In the genomic region with DNA sequence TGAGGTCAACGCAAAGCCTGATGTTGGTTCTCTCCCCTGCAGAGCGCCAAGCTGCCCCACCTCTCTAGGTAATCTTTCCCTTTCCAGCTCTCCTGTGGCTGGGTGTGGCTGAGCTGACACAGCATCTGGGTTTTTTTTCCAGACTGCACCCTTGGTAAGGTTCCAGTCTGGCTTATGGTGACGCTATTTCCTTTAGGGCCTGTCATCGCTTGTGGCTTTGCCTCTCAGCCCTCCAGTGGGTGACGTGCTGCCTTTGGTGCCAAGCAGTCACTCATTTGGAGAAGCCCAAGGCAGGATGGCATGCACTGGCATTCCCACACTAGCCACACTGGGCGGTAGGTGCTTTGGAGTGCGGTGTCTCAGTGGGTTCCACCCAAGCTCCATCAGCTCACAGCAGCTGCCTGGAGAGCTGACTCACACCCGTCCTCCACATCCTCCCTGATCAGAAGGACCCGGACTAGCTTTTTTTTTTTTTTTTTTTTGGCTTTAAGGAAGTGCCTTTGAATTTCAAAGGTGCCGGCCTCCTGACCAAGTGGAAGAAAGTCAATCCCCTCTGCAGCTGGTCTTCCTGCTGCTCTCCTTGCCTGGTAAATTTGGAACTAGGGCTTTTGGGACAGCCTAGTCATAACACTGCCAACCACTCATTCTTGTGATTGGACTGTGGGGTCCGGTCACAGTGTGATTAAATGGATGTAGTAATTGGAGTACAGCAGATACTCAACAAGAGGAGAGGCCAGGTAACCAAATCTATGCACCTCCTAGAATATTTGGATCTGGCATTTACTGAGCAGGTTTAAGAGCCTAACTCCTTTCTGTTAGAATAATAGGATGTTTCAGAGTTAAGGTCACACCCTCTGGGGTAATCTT, we compare ENCODE assay signal across 8 cellular contexts.
DNase-seq lines count a peak whose midpoint lies in the region; ATAC-seq, FAIRE-seq and TF ChIP-seq lines count a peak whose summit lies in the region.

No MANE protein-coding gene starts in this region.

- H3K36me3 Mint-ChIP-seq in CD8-positive, alpha-beta T cell = no peaks in the 10 kb centered on the region
- H3K36me3 Mint-ChIP-seq in T-cell (no peaks in the 10 kb centered on the region), WTC11 (peaks cover 11% of the 10 kb centered on the region)

- POLR2A ChIA-PET in CD8-positive, alpha-beta T cell (lab: Charles Lee) = interaction anchor here (0.6 kb wide), 1 partner anchor 978 kb away, joined by 3 read pairs; no protein-coding TSS in a partner anchor
- POLR2A ChIA-PET in T-cell (lab: Charles Lee) = interaction anchor here (0.6 to 0.7 kb wide), 2 partner anchors 180 to 365 kb away, joined by 3 to 4 read pairs; no protein-coding TSS in a partner anchor
- POLR2A ChIA-PET in WTC11 (lab: Charles Lee) = interaction anchor here (0.6 kb wide), 1 partner anchor 259 kb away, joined by 3 read pairs; no protein-coding TSS in a partner anchor

- no peak overlapping the region for H3K27ac ChIP-seq in CD8-positive, alpha-beta T cell (ENCODE audit: low read depth, low read length)
- H3K27ac ChIP-seq in small intestine (ENCODE audit: low read depth in 1 of 2, low read length in 1 of 2) = peak overlapping the region in 1 of 2 donors; percentile 47

- peaks cover 47% of the 10 kb centered on the region for H3K4me1 Mint-ChIP-seq in CD8-positive, alpha-beta T cell (ENCODE audit: low read depth)
- H3K4me1 Mint-ChIP-seq in T-cell = peaks cover 44 to 50% (median 48%) of the 10 kb centered on the region in 3 donors
- peaks cover 31% of the 10 kb centered on the region for H3K4me1 Mint-ChIP-seq in WTC11

- H3K27ac Mint-ChIP-seq in CD8-positive, alpha-beta T cell = no peak overlapping the region
- H3K27ac Mint-ChIP-seq in T-cell (peak overlapping the region; percentile 66 to 78), WTC11 (no peak overlapping the region)

- H3K4me3 ChIP-seq in CD8-positive, alpha-beta T cell (ENCODE audit: low read depth, low read length) = no peak overlapping the region
- H3K4me3 ChIP-seq in cardiac fibroblast (replicated peaks in 1 of 2; ENCODE audit: low read depth in 2 of 2, low read length in 2 of 2) (no peak overlapping the region), small intestine (ENCODE audit: low read depth in 1 of 2, low read length in 2 of 2) (no peak overlapping the region)

- peak; percentile 84 for ATAC-seq in CD8-positive, alpha-beta T cell
- ATAC-seq in T-cell (replicated peaks in 1 of 4) (peak; percentile 67 to 86 (median 85)), WTC11 (no peak)

- no peaks in the 10 kb centered on the region for H3K27me3 Mint-ChIP-seq in CD8-positive, alpha-beta T cell (ENCODE audit: low read depth)
- H3K27me3 Mint-ChIP-seq in T-cell = no peaks in the 10 kb centered on the region
- peaks cover 57% of the 10 kb centered on the region for H3K27me3 Mint-ChIP-seq in WTC11 (ENCODE audit: low read depth)

- H3K9me3 ChIP-seq in CD8-positive, alpha-beta T cell (ENCODE audit: low read length) = no peaks in the 10 kb centered on the region
- H3K9me3 ChIP-seq in small intestine (ENCODE audit: control insufficient read depth, low read depth) = no peaks in the 10 kb centered on the region

- intact Hi-C loops in CD8-positive, alpha-beta T cell (cut with DNase I, micrococcal nuclease) = loop anchor here in 1 of 2 experiments (10.0 kb wide), 1 partner anchor 974 kb away; a partner anchor contains a TSS
- intact Hi-C loops in head of caudate nucleus (cut with DNase I) = no loop called here

- no peak for FAIRE-seq in small intestine (lab: Jason Lieb, UNC)

- no peaks in the 10 kb centered on the region for H3K36me3 ChIP-seq in CD8-positive, alpha-beta T cell (ENCODE audit: insufficient read depth, low read length)
- no peaks in the 10 kb centered on the region for H3K36me3 ChIP-seq in small intestine (ENCODE audit: control insufficient read depth in 2 of 2, insufficient read depth in 2 of 2, low read length in 2 of 2)

- H3K4me3 Mint-ChIP-seq in CD8-positive, alpha-beta T cell = no peak overlapping the region
- H3K4me3 Mint-ChIP-seq in T-cell (peak overlapping the region in 1 of 3 donors; percentile 53), WTC11 (no peak overlapping the region)

- no peak for TF ChIP-seq CTCF in CD8-positive, alpha-beta T cell (IDR thresholded peaks at IDR 0.05)
- TF ChIP-seq CTCF in cardiac fibroblast (IDR thresholded peaks at IDR 0.05; ENCODE audit: low read depth, low read length) = no peak
- no peak for TF ChIP-seq CTCF in WTC11 (IDR thresholded peaks at IDR 0.05)

- DNase-seq in CD8-positive, alpha-beta T cell = peak in 5 of 7 experiments; percentile 19 to 75 (median 39)
- DNase-seq in T-cell (peak in 19 of 34 experiments; percentile 3 to 48 (median 21)), cardiac fibroblast (ENCODE audit: low read depth in 2 of 2) (peak; percentile 83 to 91), small intestine (peak; percentile 81), WTC11 (ENCODE audit: low spot score) (no peak), COLO829 (ENCODE audit: low spot score) (no peak), iPS-NIHi11 (ENCODE audit: low spot score) (no peak), head of caudate nucleus (no peak)

- 22 to 60% (median 29%) methylated on average over 11 of the region's 11 CpGs for WGBS in small intestine, 3 donors

- CTCF ChIA-PET in CD8-positive, alpha-beta T cell (lab: Charles Lee) = interaction anchor here (1.0 kb wide), 1 partner anchor 146 kb away, joined by 3 read pairs; no protein-coding TSS in a partner anchor
- CTCF ChIA-PET in T-cell (lab: Charles Lee) = interaction anchor here in 1 of 2 donors (0.6 kb wide), 2 partner anchors 137 to 1220 kb away, joined by 5 to 7 read pairs; no protein-coding TSS in a partner anchor
- CTCF ChIA-PET in WTC11 (lab: Charles Lee) = interaction anchor here (0.7 kb wide), 1 partner anchor 36 kb away, joined by 4 read pairs; no protein-coding TSS in a partner anchor

- no peaks in the 10 kb centered on the region for H3K27me3 ChIP-seq in CD8-positive, alpha-beta T cell (ENCODE audit: insufficient read depth, low read length)
- H3K27me3 ChIP-seq in small intestine (ENCODE audit: control insufficient read depth in 2 of 2, insufficient read depth in 2 of 2, low read length in 2 of 2) = no peaks in the 10 kb centered on the region

- H3K9me3 Mint-ChIP-seq in CD8-positive, alpha-beta T cell = no peaks in the 10 kb centered on the region
- H3K9me3 Mint-ChIP-seq in T-cell (peaks cover 0 to 5% (median 0%) of the 10 kb centered on the region in 3 donors), WTC11 (peaks cover 12% of the 10 kb centered on the region)

- H3K4me1 ChIP-seq in CD8-positive, alpha-beta T cell (ENCODE audit: insufficient read depth, low read length) = peaks cover 42% of the 10 kb centered on the region
- peaks cover 0 to 3% of the 10 kb centered on the region in 2 donors for H3K4me1 ChIP-seq in small intestine (ENCODE audit: control insufficient read depth in 2 of 2, insufficient read depth in 1 of 2, low read depth in 1 of 2, low read length in 1 of 2)

TF ChIP-seq in WTC11, 78 proteins besides CTCF, POLR2A, EP300 and RAD21:
- TF ChIP-seq ZNF317 (CRISPR knock-in tag; IDR thresholded peaks at IDR 0.05; ENCODE audit: borderline replicate concordance, low read depth) = no peak
- no peak for TF ChIP-seq JAZF1 (CRISPR knock-in tag; IDR thresholded peaks at IDR 0.05)
- TF ChIP-seq TEAD4 (CRISPR knock-in tag; IDR thresholded peaks at IDR 0.05) = no peak
- TF ChIP-seq ZNF396 (CRISPR knock-in tag; IDR thresholded peaks at IDR 0.05; ENCODE audit: borderline replicate concordance) = no peak
- TF ChIP-seq CREB1 (CRISPR knock-in tag; IDR thresholded peaks at IDR 0.05) = no peak

Comparison
In these comparisons a context has a peak if more than half of its experiments do, and no peak if none do; other contexts are left out.
1. DNase-seq: peak in CD8-positive, alpha-beta T cell (5 of 7), T-cell (19 of 34), cardiac fibroblast (2 of 2) and small intestine (single experiment); none in WTC11 (single experiment), COLO829 (single experiment), iPS-NIHi11 (single experiment) and head of caudate nucleus (0 of 42).
2. H3K27ac Mint-ChIP-seq: peak in T-cell (2 of 2); none in CD8-positive, alpha-beta T cell (single experiment) and WTC11 (single experiment).